ENCODE assay signal across 26 cellular contexts in the genomic region with DNA sequence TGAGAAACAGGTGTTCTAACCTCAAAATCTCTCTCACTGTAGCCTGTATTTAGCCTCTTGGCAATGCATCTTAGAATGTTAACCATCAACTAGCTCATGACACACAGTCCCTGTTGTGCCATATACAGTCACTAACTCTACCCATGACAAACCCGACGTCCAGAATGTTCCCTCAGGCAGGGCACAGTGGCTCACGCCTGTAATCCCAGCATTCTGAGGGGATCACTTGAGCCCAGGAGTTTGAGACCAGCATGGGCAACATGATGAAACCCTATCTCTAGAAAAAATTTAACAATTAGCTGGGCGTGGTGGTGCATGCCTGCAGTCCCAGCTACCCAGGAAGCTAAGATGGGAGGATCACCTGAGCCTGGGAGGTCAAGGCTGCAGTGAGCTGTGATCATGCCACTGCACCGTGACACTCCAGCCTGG. TPM values are rescaled to one million over a fixed set of nuclear protein-coding genes. Genes with fewer than 3 reads are reported as not detected.
A peak's percentile ranks its signal among the peaks of the same experiment; 100 is the strongest.
DNase-seq lines count a peak whose midpoint lies in the region; ATAC-seq, FAIRE-seq and TF ChIP-seq lines count a peak whose summit lies in the region.
"Had no signal": no experiment of that assay in that cellular context is flagged by ENCODE, and none has a peak within 500 bp of the region (broad histone marks: within the 10 kb centered on the region; RNA-seq: fewer than 3 reads in every experiment).

No MANE protein-coding gene starts in this region.

- TF ChIP-seq CTCF in A549 (IDR thresholded peaks at IDR 0.05) (no peak), kidney (IDR thresholded peaks at IDR 0.05; ENCODE audit: borderline replicate concordance, extremely low read depth, insufficient read depth) (no peak)

- WGBS in A549 (ENCODE audit: missing lambda C conversion rate): 13% methylated on average over 5 of the region's 5 CpGs

- no peaks in the 10 kb centered on the region for H3K27me3 Mint-ChIP-seq in CD4-positive, alpha-beta memory T cell

- no peak overlapping the region for H3K4me3 Mint-ChIP-seq in CD4-positive, alpha-beta memory T cell
- H3K4me3 Mint-ChIP-seq: activated CD8-positive, alpha-beta memory T cell treated with anti-CD3 and anti-CD28 coated beads, Interleukin-2, amount 10 ng/mL, durations not matched to agents 7 days and 5 days; activated naive CD8-positive, alpha-beta T cell treated with anti-CD3 and anti-CD28 coated beads, Interleukin-2, amount 10 ng/mL, durations not matched to agents 7 days and 5 days; brain; H9; T-cell had no signal

- peak in 1 of 2 experiments; percentile 39 for DNase-seq in A549 (ENCODE audit: low read depth in 1 of 2, low spot score in 1 of 2)
- DNase-seq in kidney: no peak
- no peak for DNase-seq in DMS 273 treated with DMSO at 0.1 percent for 48 hours (lab: John Stamatoyannopoulos, UW)
- no peak for DNase-seq in CD4-positive, alpha-beta memory T cell
- DNase-seq in inferior parietal cortex (ENCODE audit: extremely low spot score): no peak
- DNase-seq: activated CD4-positive, alpha-beta T cell treated with anti-CD3 and anti-CD28 coated beads for 4 hours; activated CD8-positive, alpha-beta memory T cell treated with anti-CD3 and anti-CD28 coated beads, Interleukin-2, amount 10 ng/mL, durations not matched to agents 7 days and 5 days; activated naive CD8-positive, alpha-beta T cell treated with anti-CD3 and anti-CD28 coated beads, Interleukin-2, amount 10 ng/mL, durations not matched to agents 7 days and 5 days; H9; IMR-90; MG63; NCI-H2227 treated with DMSO at 0.1 percent for 48 hours; NCI-H748 treated with DMSO at 0.1 percent for 48 hours; right cardiac atrium; SHP77; stimulated activated CD8-positive, alpha-beta memory T cell treated with anti-CD3 and anti-CD28 coated beads, Interleukin-4, amount 100 ng/mL, for 48 hours; T-cell had no signal

- H3K4me3 ChIP-seq in A549 (no peak overlapping the region), kidney (ENCODE audit: low read length in 2 of 2) (no peak overlapping the region)
- no peak overlapping the region for H3K4me3 ChIP-seq in CD4-positive, alpha-beta memory T cell (ENCODE audit: low read length in 2 of 2)
- H3K4me3 ChIP-seq: BLaER1, MG63, vagina had no signal

- H3K36me3 ChIP-seq in kidney (ENCODE audit: control insufficient read depth in 1 of 2, insufficient read depth in 2 of 2, low read length in 2 of 2): peaks cover 20 to 35% of the 10 kb centered on the region in 2 donors
- H3K36me3 ChIP-seq in CD4-positive, alpha-beta memory T cell (ENCODE audit: insufficient read depth, low read length): no peaks in the 10 kb centered on the region
- H3K36me3 ChIP-seq: BLaER1, MG63 had no signal

- no peaks in the 10 kb centered on the region for H3K27me3 ChIP-seq in CD4-positive, alpha-beta memory T cell (ENCODE audit: insufficient read depth, low read length)
- H3K27me3 ChIP-seq: BLaER1, MG63, vagina had no signal

- ATAC-seq in A549 (peak; percentile 59 to 82; a peak in 4 of 6 replicates), GM19395 (IDR thresholded peaks at IDR 0.05; ENCODE audit: unreplicated experiment) (peak; percentile 70), HG03159 (IDR thresholded peaks at IDR 0.05; ENCODE audit: unreplicated experiment) (peak; percentile 46), GM18868 (IDR thresholded peaks at IDR 0.05; ENCODE audit: unreplicated experiment) (no peak)
- ATAC-seq: activated CD8-positive, alpha-beta memory T cell treated with anti-CD3 and anti-CD28 coated beads, Interleukin-2, amount 10 ng/mL, durations not matched to agents 7 days and 5 days; right cardiac atrium; T-cell had no signal

- H3K9me3 Mint-ChIP-seq in CD4-positive, alpha-beta memory T cell: peaks cover 0 to 1% (median 0%) of the 10 kb centered on the region in 8 donors
- H3K9me3 Mint-ChIP-seq: activated naive CD8-positive, alpha-beta T cell treated with anti-CD3 and anti-CD28 coated beads, Interleukin-2, amount 10 ng/mL, durations not matched to agents 7 days and 5 days; activated T-helper 2 cell treated with anti-CD3 and anti-CD28 coated beads, Interferon-gamma antibody, Interleukin-2, Interleukin-4, amounts not matched to agents 10 μg/mL and 5 μg/mL and 100 μg/mL, durations not matched to agents 14 hours and 24 hours and 36 hours; brain; H9; T-cell had no signal

- CTCF ChIA-PET in A549 (lab: Yijun Ruan, JAX): interaction anchor here (0.9 to 1.5 kb wide), 4 partner anchors 8 to 197 kb away, joined by 3 to 4 read pairs (median 3); a partner anchor contains a TSS
- CTCF ChIA-PET in CD4-positive, alpha-beta memory T cell (lab: Charles Lee; ENCODE audit: partially characterized antibody): no interaction called here

- H3K9me3 ChIP-seq in A549 (no peaks in the 10 kb centered on the region), kidney (ENCODE audit: control insufficient read depth in 1 of 2, low read length in 2 of 2) (no peaks in the 10 kb centered on the region)
- H3K9me3 ChIP-seq in CD4-positive, alpha-beta memory T cell (ENCODE audit: control insufficient read depth in 1 of 2, low read length in 2 of 2): no peaks in the 10 kb centered on the region
- H3K9me3 ChIP-seq: BLaER1, MG63, vagina had no signal

- no peak for TF ChIP-seq RAD21 in A549 (conservative IDR thresholded peaks at IDR 0.05 in 1 of 2, IDR thresholded peaks at IDR 0.05 in 1 of 2)

- H3K4me1 ChIP-seq in A549 (peaks cover 66% of the 10 kb centered on the region), kidney (ENCODE audit: control insufficient read depth in 1 of 2, insufficient read depth in 1 of 2, low read depth in 1 of 2, low read length in 2 of 2) (peaks cover 0 to 3% of the 10 kb centered on the region in 2 donors)
- no peaks in the 10 kb centered on the region for H3K4me1 ChIP-seq in CD4-positive, alpha-beta memory T cell (ENCODE audit: insufficient read depth, low read length)
- H3K4me1 ChIP-seq: vagina had no signal

- FAIRE-seq in A549 (lab: Jason Lieb, UNC): no peak
- FAIRE-seq in kidney (lab: Jason Lieb, UNC): no peak
- FAIRE-seq: colon, GM19239 had no signal

- H3K27ac Mint-ChIP-seq in CD4-positive, alpha-beta memory T cell: no peak overlapping the region
- H3K27ac Mint-ChIP-seq: activated CD8-positive, alpha-beta memory T cell treated with anti-CD3 and anti-CD28 coated beads, Interleukin-2, amount 10 ng/mL, durations not matched to agents 7 days and 5 days; activated naive CD8-positive, alpha-beta T cell treated with anti-CD3 and anti-CD28 coated beads, Interleukin-2, amount 10 ng/mL, durations not matched to agents 7 days and 5 days; activated T-helper 2 cell treated with anti-CD3 and anti-CD28 coated beads, Interferon-gamma antibody, Interleukin-2, Interleukin-4, amounts not matched to agents 10 μg/mL and 5 μg/mL and 100 μg/mL, durations not matched to agents 14 hours and 24 hours and 36 hours; brain; T-cell had no signal

- no peak for TF ChIP-seq POLR2A in A549 (IDR thresholded peaks at IDR 0.05; ENCODE audit: low read length)

- H3K9ac ChIP-seq in kidney (ENCODE audit: low read length in 2 of 2): no peak overlapping the region
- H3K9ac ChIP-seq: BLaER1 had no signal

- no peak for TF ChIP-seq EP300 in A549 (IDR thresholded peaks at IDR 0.05)

- intact Hi-C loops in kidney (cut with DNase I): no loop called here
- intact Hi-C loops in CD4-positive, alpha-beta memory T cell (cut with micrococcal nuclease): no loop called here

- H3K27ac ChIP-seq in A549 (peak overlapping the region; percentile 52 to 63), kidney (ENCODE audit: low read depth in 2 of 2, low read length in 2 of 2) (peak overlapping the region; percentile 5 to 33)
- no peak overlapping the region for H3K27ac ChIP-seq in CD4-positive, alpha-beta memory T cell (ENCODE audit: low read depth, low read length)
- H3K27ac ChIP-seq: BLaER1, vagina had no signal

- H3K36me3 Mint-ChIP-seq in CD4-positive, alpha-beta memory T cell: peaks cover 0 to 4% of the 10 kb centered on the region in 2 donors
- H3K36me3 Mint-ChIP-seq: activated CD8-positive, alpha-beta memory T cell treated with anti-CD3 and anti-CD28 coated beads, Interleukin-2, amount 10 ng/mL, durations not matched to agents 7 days and 5 days; activated naive CD8-positive, alpha-beta T cell treated with anti-CD3 and anti-CD28 coated beads, Interleukin-2, amount 10 ng/mL, durations not matched to agents 7 days and 5 days had no signal

- POLR2A ChIA-PET in A549 (lab: Yijun Ruan, JAX): no interaction called here
- POLR2A ChIA-PET in CD4-positive, alpha-beta memory T cell (lab: Charles Lee; ENCODE audit: partially characterized antibody): no interaction called here

- peak overlapping the region; percentile 41 for H3K4me2 ChIP-seq in A549
- H3K4me2 ChIP-seq: BLaER1 had no signal

- H3K4me1 Mint-ChIP-seq in CD4-positive, alpha-beta memory T cell: no peaks in the 10 kb centered on the region
- H3K4me1 Mint-ChIP-seq: activated naive CD8-positive, alpha-beta T cell treated with anti-CD3 and anti-CD28 coated beads, Interleukin-2, amount 10 ng/mL, durations not matched to agents 7 days and 5 days; H9; T-cell had no signal

TF ChIP-seq in A549, 52 proteins besides CTCF, POLR2A, EP300 and RAD21 (continues in another document):
- no peak for TF ChIP-seq MAFK (IDR thresholded peaks at IDR 0.05; ENCODE audit: partially characterized antibody)
- no peak for TF ChIP-seq RCOR1 (IDR thresholded peaks at IDR 0.05; ENCODE audit: low read depth, low read length)
- TF ChIP-seq JUN (IDR thresholded peaks at IDR 0.05): no peak
- no peak for TF ChIP-seq MYC (IDR thresholded peaks at IDR 0.05; ENCODE audit: borderline replicate concordance, low read length)
- no peak for TF ChIP-seq KDM1A (IDR thresholded peaks at IDR 0.05; ENCODE audit: low read depth)
- TF ChIP-seq HOXB5 (CRISPR knock-in tag; IDR thresholded peaks at IDR 0.05): no peak
- TF ChIP-seq HOXA7 (CRISPR knock-in tag; IDR thresholded peaks at IDR 0.05): no peak
- TF ChIP-seq, protein P1, sequence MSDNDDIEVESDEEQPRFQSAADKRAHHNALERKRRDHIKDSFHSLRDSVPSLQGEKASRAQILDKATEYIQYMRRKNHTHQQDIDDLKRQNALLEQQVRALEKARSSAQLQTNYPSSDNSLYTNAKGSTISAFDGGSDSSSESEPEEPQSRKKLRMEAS (IDR thresholded peaks at IDR 0.05): no peak
- TF ChIP-seq EHF (CRISPR knock-in tag; IDR thresholded peaks at IDR 0.05): no peak

RNA-seq across cellular contexts. Expression of a gene that starts 18.2 kb away (rescaled TPM):
- polyA plus RNA-seq in A549 (2011; rRNA removed) (33.1 and 35.9 TPM in 2 replicates), A549 (2017; fragmentation: RNase III; extraction: RNeasy Plus Mini Kit Qiagen cat#74134 plus additional on column Dnase treatment) (31.4 to 32.0 TPM (median 31.6 TPM) in 3 replicates), kidney (ENCODE audit: insufficient read depth, low read depth, low replicate concordance) (6.0 TPM)
- polyA plus RNA-seq in A549 (2012; cell fraction: cytosol; rRNA removed): 20.9 and 23.7 TPM in 2 replicates
- 12.1 and 13.2 TPM in 2 replicates for polyA plus RNA-seq in A549 (2012; cell fraction: nucleus; rRNA removed)
- 6.8 and 7.7 TPM in 2 replicates for polyA minus RNA-seq in A549 (2011; rRNA and poly(A)+ RNA removed)
- 5.4 TPM for total RNA-seq in kidney
- total RNA-seq in CD4-positive, alpha-beta memory T cell: 1 to 10 TPM; 3.3 to 3.7 TPM
- polyA plus RNA-seq in CD4-positive, alpha-beta memory T cell: 1 to 10 TPM in 1 of 2 donors, under 1 TPM in 1; 0.94 to 2.1 TPM
